Comparison of ENCODE assay signal across 17 cellular contexts in genomic region chr3:17655743-17656142, GRCh38.
DNase-seq lines count a peak whose midpoint lies in the region; ATAC-seq lines count a peak whose summit lies in the region.
"Had no signal": no experiment of that assay in that cellular context is flagged by ENCODE, and none has a peak within 500 bp of the region (broad histone marks: within the 10 kb centered on the region; RNA-seq: fewer than 3 reads in every experiment).

No MANE protein-coding gene starts in this region.

- peak; percentile 60 for ATAC-seq in GM19324 (IDR thresholded peaks at IDR 0.05; ENCODE audit: low FRiP score, unreplicated experiment)
- peak; percentile 84 for ATAC-seq in HG02623 (IDR thresholded peaks at IDR 0.05; ENCODE audit: unreplicated experiment)
- ATAC-seq in HG03159 (IDR thresholded peaks at IDR 0.05; ENCODE audit: unreplicated experiment) = peak; percentile 87
- ATAC-seq in HG02588 (IDR thresholded peaks at IDR 0.05; ENCODE audit: unreplicated experiment) = no peak
- ATAC-seq: activated CD8-positive, alpha-beta T cell treated with anti-CD3 and anti-CD28 coated beads for 36 hours; gastroesophageal sphincter; natural killer cell treated with Interleukin-12 subunit alpha and Interleukin-12 subunit beta and Interleukin-15 and Interleukin-18, amount 100 ng/mL, for 72 hours had no signal

- peak; percentile 8 for DNase-seq in CD1c-positive myeloid dendritic cell (ENCODE audit: extremely low spot score)
- no peak for DNase-seq in NCI-H2227 (lab: John Stamatoyannopoulos, UW; ENCODE audit: unreplicated experiment)
- DNase-seq in DMS53 treated with DMSO at 0.1 percent for 48 hours (lab: John Stamatoyannopoulos, UW; ENCODE audit: unreplicated experiment) = no peak
- no peak for DNase-seq in stimulated activated CD4-positive, alpha-beta T cell treated with anti-CD3 and anti-CD28 coated beads, Interleukin-1b, Interleukin-23, amount 100 ng/mL, for 48 hours
- DNase-seq: activated CD8-positive, alpha-beta T cell treated with anti-CD3 and anti-CD28 coated beads for 36 hours; amniotic stem cell; CD4-positive, CD25-positive, alpha-beta regulatory T cell; cerebellar nuclear complex; KG1; NCI-H1417; SK-N-SH had no signal
